18 cellular contexts compared by ENCODE assay signal in the genomic region with DNA sequence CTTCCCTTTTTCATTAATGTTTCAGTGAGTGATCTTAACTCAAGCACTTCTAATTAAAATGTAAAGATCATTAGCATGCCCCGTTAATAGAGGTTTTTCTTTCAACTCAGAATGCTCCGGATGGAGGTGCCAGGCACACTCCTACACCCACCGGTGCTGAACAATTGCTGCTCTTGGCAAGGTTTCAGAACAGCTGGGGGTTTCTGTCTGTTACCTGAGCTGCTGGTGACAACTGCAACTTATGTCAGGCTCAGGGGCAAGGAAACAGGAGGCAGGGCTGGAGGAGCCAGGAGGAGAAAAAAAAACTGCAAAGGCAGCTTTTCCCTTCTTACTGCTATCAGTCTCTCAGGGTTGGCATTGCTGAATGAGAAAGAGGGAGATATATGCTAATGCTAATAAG.
A peak's percentile ranks its signal among the peaks of the same experiment; 100 is the strongest.
DNase-seq lines count a peak whose midpoint lies in the region; ATAC-seq and TF ChIP-seq lines count a peak whose summit lies in the region.
"Had no signal": no experiment of that assay in that cellular context is flagged by ENCODE, and none has a peak within 500 bp of the region (broad histone marks: within the 10 kb centered on the region; RNA-seq: fewer than 3 reads in every experiment).

No MANE protein-coding gene starts in this region.

- H3K27me3 ChIP-seq in endodermal cell (ENCODE audit: control insufficient read depth, insufficient read depth, low read length, poor library complexity, severe bottlenecking): no peaks in the 10 kb centered on the region
- no peaks in the 10 kb centered on the region for H3K27me3 ChIP-seq in gastrocnemius medialis
- H3K27me3 ChIP-seq: neutrophil, Peyer's patch, upper lobe of left lung had no signal

- no peak overlapping the region for H3K27ac Mint-ChIP-seq in endodermal cell
- H3K27ac Mint-ChIP-seq: activated naive CD4-positive, alpha-beta T cell treated with anti-CD3 and anti-CD28 coated beads, Interleukin-2, amount 10 ng/mL, durations not matched to agents 7 days and 5 days; stimulated activated memory B cell treated with anti-CD40 and anti-IgM and Interleukin-4, amounts not matched to agents 10 μg/mL and 1 μg/mL and 100 μg/mL, for 72 hours had no signal

- TF ChIP-seq CTCF in endodermal cell (conservative IDR thresholded peaks at IDR 0.05) (no peak), gastrocnemius medialis (IDR thresholded peaks at IDR 0.05 in 4 of 5, conservative IDR thresholded peaks at IDR 0.05 in 1 of 5) (no peak)

- H3K27me3 Mint-ChIP-seq in endodermal cell (ENCODE audit: insufficient read depth): no peaks in the 10 kb centered on the region
- H3K27me3 Mint-ChIP-seq: activated naive CD4-positive, alpha-beta T cell treated with anti-CD3 and anti-CD28 coated beads, Interleukin-2, amount 10 ng/mL, durations not matched to agents 7 days and 5 days; stimulated activated memory B cell treated with anti-CD40 and anti-IgM and Interleukin-4, amounts not matched to agents 10 μg/mL and 1 μg/mL and 100 μg/mL, for 72 hours had no signal

- TF ChIP-seq POLR2A in gastrocnemius medialis (IDR thresholded peaks at IDR 0.05): no peak

- peak; percentile 3 to 16 for DNase-seq in SHP77 (lab: John Stamatoyannopoulos, UW)
- DNase-seq in SHP77 treated with DMSO at 0.1 percent for 48 hours (lab: John Stamatoyannopoulos, UW): no peak
- DNase-seq in NCI-H2171 (lab: John Stamatoyannopoulos, UW): peak; percentile 80
- DNase-seq in endodermal cell: peak; percentile 64
- no peak for DNase-seq in NCI-H2107 (lab: John Stamatoyannopoulos, UW)
- no peak for DNase-seq in left lobe of liver (ENCODE audit: low spot score)
- no peak for DNase-seq in gastrocnemius medialis
- DNase-seq: activated CD4-positive, alpha-beta T cell treated with anti-CD3 and anti-CD28 coated beads, Interleukin-2, amount 50 U/mL, for 4 hours; activated naive CD4-positive, alpha-beta T cell treated with anti-CD3 and anti-CD28 coated beads, Interleukin-2, amount 10 ng/mL, durations not matched to agents 7 days and 5 days; C1 segment of cervical spinal cord; DND-41; mucosa of descending colon; Peyer's patch; upper lobe of left lung had no signal

- H3K4me3 ChIP-seq in endodermal cell (ENCODE audit: low read length) (no peak overlapping the region), gastrocnemius medialis (no peak overlapping the region)
- H3K4me3 ChIP-seq: A549, mucosa of descending colon, Peyer's patch, upper lobe of left lung had no signal

- H3K27ac ChIP-seq in endodermal cell (ENCODE audit: low read depth, low read length) (no peak overlapping the region), gastrocnemius medialis (no peak overlapping the region)
- H3K27ac ChIP-seq: A549, neutrophil, Peyer's patch, upper lobe of left lung had no signal

- intact Hi-C loops in gastrocnemius medialis (cut with DNase I; ENCODE audit: low total_unique reads): no loop called here

- H3K4me3 Mint-ChIP-seq in endodermal cell: no peak overlapping the region
- H3K4me3 Mint-ChIP-seq: activated naive CD4-positive, alpha-beta T cell treated with anti-CD3 and anti-CD28 coated beads, Interleukin-2, amount 10 ng/mL, durations not matched to agents 7 days and 5 days; stimulated activated memory B cell treated with anti-CD40 and anti-IgM and Interleukin-4, amounts not matched to agents 10 μg/mL and 1 μg/mL and 100 μg/mL, for 72 hours had no signal

- WGBS in endodermal cell (ENCODE audit: insufficient coverage in 1 of 2, insufficient read length in 1 of 2), 2 experiments: 46 to 50% methylated on average over 2 to 3 of the region's 3 CpGs

- H3K9me3 ChIP-seq in endodermal cell (ENCODE audit: control insufficient read depth, low read length) (no peaks in the 10 kb centered on the region), gastrocnemius medialis (no peaks in the 10 kb centered on the region)
- H3K9me3 ChIP-seq: A549, mucosa of descending colon, neutrophil, Peyer's patch, upper lobe of left lung had no signal

- peaks cover 5% of the 10 kb centered on the region for H3K4me1 Mint-ChIP-seq in endodermal cell
- H3K4me1 Mint-ChIP-seq: activated naive CD4-positive, alpha-beta T cell treated with anti-CD3 and anti-CD28 coated beads, Interleukin-2, amount 10 ng/mL, durations not matched to agents 7 days and 5 days; stimulated activated memory B cell treated with anti-CD40 and anti-IgM and Interleukin-4, amounts not matched to agents 10 μg/mL and 1 μg/mL and 100 μg/mL, for 72 hours had no signal

- H3K9ac ChIP-seq in endodermal cell (ENCODE audit: extremely low read depth, low read length, poor library complexity, severe bottlenecking): no peak overlapping the region

- H3K4me1 ChIP-seq in endodermal cell (ENCODE audit: control insufficient read depth, insufficient read depth, low read length) (no peaks in the 10 kb centered on the region), gastrocnemius medialis (no peaks in the 10 kb centered on the region)
- H3K4me1 ChIP-seq: A549, Peyer's patch, upper lobe of left lung had no signal

- no peaks in the 10 kb centered on the region for H3K36me3 Mint-ChIP-seq in endodermal cell (ENCODE audit: low read depth)
- H3K36me3 Mint-ChIP-seq: activated naive CD4-positive, alpha-beta T cell treated with anti-CD3 and anti-CD28 coated beads, Interleukin-2, amount 10 ng/mL, durations not matched to agents 7 days and 5 days; stimulated activated memory B cell treated with anti-CD40 and anti-IgM and Interleukin-4, amounts not matched to agents 10 μg/mL and 1 μg/mL and 100 μg/mL, for 72 hours had no signal

- ATAC-seq in left lobe of liver: no peak
- no peak for ATAC-seq in gastrocnemius medialis
- ATAC-seq in HG03095 (IDR thresholded peaks at IDR 0.05; ENCODE audit: unreplicated experiment): no peak
- ATAC-seq: A549; mucosa of descending colon; stimulated activated memory B cell treated with anti-CD40 and anti-IgM and Interleukin-4, amounts not matched to agents 10 μg/mL and 1 μg/mL and 100 μg/mL, for 72 hours had no signal

- in situ Hi-C loops in gastrocnemius medialis (cut with MboI; ENCODE audit: low sequenced_read_pairs in 4 of 4): no loop called here

- H3K9me3 Mint-ChIP-seq in endodermal cell: no peaks in the 10 kb centered on the region
- H3K9me3 Mint-ChIP-seq: activated naive CD4-positive, alpha-beta T cell treated with anti-CD3 and anti-CD28 coated beads, Interleukin-2, amount 10 ng/mL, durations not matched to agents 7 days and 5 days; stimulated activated memory B cell treated with anti-CD40 and anti-IgM and Interleukin-4, amounts not matched to agents 10 μg/mL and 1 μg/mL and 100 μg/mL, for 72 hours had no signal

- H3K36me3 ChIP-seq in endodermal cell (ENCODE audit: control insufficient read depth, insufficient read depth, low read length) (no peaks in the 10 kb centered on the region), gastrocnemius medialis (no peaks in the 10 kb centered on the region)
- H3K36me3 ChIP-seq: neutrophil, Peyer's patch, upper lobe of left lung had no signal

Comparison
In these comparisons a context has a peak if more than half of its experiments do, and no peak if none do; other contexts are left out.
1. DNase-seq: peak in SHP77 (2 of 2), NCI-H2171 (single experiment) and endodermal cell (single experiment); none in SHP77 treated with DMSO at 0.1 percent for 48 hours (single experiment), NCI-H2107 (single experiment), left lobe of liver (single experiment) and gastrocnemius medialis (0 of 2).